2 cellular contexts compared by ENCODE assay signal in the genomic region with DNA sequence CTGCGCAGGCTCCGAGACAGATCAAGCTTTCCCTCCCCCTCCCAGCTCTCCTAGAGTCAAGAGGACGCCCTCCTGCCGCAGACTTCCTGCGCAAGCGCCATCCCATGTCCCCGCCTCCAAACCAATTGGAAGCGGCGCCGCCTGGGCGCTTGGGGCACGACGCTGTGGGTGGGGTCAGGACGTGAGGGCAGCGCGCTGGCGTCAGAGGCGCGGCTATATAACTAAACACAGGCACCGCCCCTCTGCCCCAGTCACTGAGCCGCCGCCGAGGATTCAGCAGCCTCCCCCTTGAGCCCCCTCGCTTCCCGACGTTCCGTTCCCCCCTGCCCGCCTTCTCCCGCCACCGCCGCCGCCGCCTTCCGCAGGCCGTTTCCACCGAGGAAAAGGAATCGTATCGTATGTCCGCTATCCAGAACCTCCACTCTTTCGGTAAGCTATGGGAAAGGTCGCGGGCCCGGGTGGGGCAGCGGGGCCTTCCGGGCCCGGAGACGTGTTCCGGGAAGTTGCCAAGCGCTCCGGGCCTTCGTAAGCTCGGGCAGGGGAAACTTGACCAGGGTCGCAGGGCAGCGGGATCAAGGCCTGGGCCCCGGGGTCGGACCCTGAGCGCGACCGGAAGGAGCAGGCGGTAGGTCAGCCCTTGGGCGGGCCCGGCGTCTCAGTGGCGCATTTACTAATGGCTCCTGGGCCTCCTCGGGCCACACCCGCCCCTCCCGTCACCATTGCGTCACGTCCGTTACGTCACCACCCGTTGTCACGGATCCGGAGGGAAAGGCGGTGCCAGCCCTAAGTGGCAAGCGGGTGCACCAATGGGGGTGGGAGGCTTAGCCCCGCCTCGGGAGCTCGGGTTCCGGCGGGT.
TF ChIP-seq lines count a peak whose summit lies in the region.

TSS of gene EIF1 (plus strand) at position 245 of the 856 bp plus-strand sequence. CDS start at position 399, 154 bp downstream.

TF ChIP-seq in IMR-90, 13 proteins besides CTCF, POLR2A, EP300 and RAD21:
- no peak; the same call in none of the 2 replicates for TF ChIP-seq BHLHE40 (IDR thresholded peaks at IDR 0.05; ENCODE audit: low read depth, low read length)
- TF ChIP-seq NFE2L2 (IDR thresholded peaks at IDR 0.05; ENCODE audit: low read depth, low read length): peak; percentile 13; the same call in 1 of the 2 replicates
- no peak for TF ChIP-seq SMC3 (IDR thresholded peaks at IDR 0.05; ENCODE audit: low read depth, low read length)
- TF ChIP-seq ELK1 (IDR thresholded peaks at IDR 0.05; ENCODE audit: borderline replicate concordance, low read depth, low read length): no peak
- TF ChIP-seq RFX5 (IDR thresholded peaks at IDR 0.05; ENCODE audit: low read depth, low read length): peak; percentile 31; the same call in 1 of the 2 replicates
- TF ChIP-seq MAZ (IDR thresholded peaks at IDR 0.05; ENCODE audit: borderline replicate concordance, low read depth, low read length): peak; percentile 97
- peak; percentile 49; the same call in 1 of the 2 replicates for TF ChIP-seq FOS (IDR thresholded peaks at IDR 0.05; ENCODE audit: low read depth, low read length)
- TF ChIP-seq RCOR1 (IDR thresholded peaks at IDR 0.05; ENCODE audit: insufficient replicate concordance, low read length): no peak
- TF ChIP-seq, protein P1, sequence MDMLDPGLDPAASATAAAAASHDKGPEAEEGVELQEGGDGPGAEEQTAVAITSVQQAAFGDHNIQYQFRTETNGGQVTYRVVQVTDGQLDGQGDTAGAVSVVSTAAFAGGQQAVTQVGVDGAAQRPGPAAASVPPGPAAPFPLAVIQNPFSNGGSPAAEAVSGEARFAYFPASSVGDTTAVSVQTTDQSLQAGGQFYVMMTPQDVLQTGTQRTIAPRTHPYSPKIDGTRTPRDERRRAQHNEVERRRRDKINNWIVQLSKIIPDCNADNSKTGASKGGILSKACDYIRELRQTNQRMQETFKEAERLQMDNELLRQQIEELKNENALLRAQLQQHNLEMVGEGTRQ (IDR thresholded peaks at IDR 0.05; ENCODE audit: low read depth, low read length): peak; percentile 22; the same call in 1 of the 2 replicates
- 0 out of 2 replicates have a peak, but pooled peaks have one; percentile 6 for TF ChIP-seq MXI1 (IDR thresholded peaks at IDR 0.05; ENCODE audit: borderline replicate concordance, low read depth, low read length)
- TF ChIP-seq CEBPB (IDR thresholded peaks at IDR 0.05; ENCODE audit: low read depth, low read length): peak; percentile 99

TF ChIP-seq in endothelial cell of umbilical vein, 7 proteins besides CTCF, POLR2A, EP300 and RAD21:
- TF ChIP-seq JUN (IDR thresholded peaks at IDR 0.05; ENCODE audit: borderline replicate concordance, insufficient read depth, insufficient read length, low read depth): peak; percentile 63
- peak; percentile 30 for TF ChIP-seq MAX (IDR thresholded peaks at IDR 0.05; ENCODE audit: insufficient read depth, insufficient read length)
- no peak for TF ChIP-seq GATA2 (IDR thresholded peaks at IDR 0.05; ENCODE audit: insufficient read depth, insufficient read length, low read depth, low read length)
- peak; percentile 94 for TF ChIP-seq POLR2AphosphoS5 (IDR thresholded peaks at IDR 0.05; ENCODE audit: insufficient read depth, low read depth, low read length)
- peak; percentile 31 for TF ChIP-seq FOS (IDR thresholded peaks at IDR 0.05; ENCODE audit: borderline replicate concordance, insufficient read depth, low read length)
